ENCODE assay signal across 11 cellular contexts in genomic region chr6:68575765-68576439, GRCh38. TPM values are rescaled to one million over a fixed set of nuclear protein-coding genes. Genes with fewer than 3 reads are reported as not detected.
DNase-seq lines count a peak whose midpoint lies in the region; ATAC-seq and TF ChIP-seq lines count a peak whose summit lies in the region.
"Had no signal": no experiment of that assay in that cellular context is flagged by ENCODE, and none has a peak within 500 bp of the region (broad histone marks: within the 10 kb centered on the region; RNA-seq: fewer than 3 reads in every experiment).

No MANE protein-coding gene starts in this region.

- no peak overlapping the region for H3K4me2 ChIP-seq in fibroblast of lung (ENCODE audit: extremely low read depth, insufficient read depth, low read length)

- H3K4me3 ChIP-seq in fibroblast of lung (replicated peaks in 1 of 4; ENCODE audit: control extremely low read depth in 1 of 4, insufficient read depth in 1 of 4, low read depth in 3 of 4, low read length in 4 of 4): peak overlapping the region in 1 of 4 experiments; percentile 29

- no peak for TF ChIP-seq CTCF in fibroblast of lung (conservative IDR thresholded peaks at IDR 0.05 in 1 of 2, IDR thresholded peaks at IDR 0.05 in 1 of 2; ENCODE audit: low read depth in 1 of 2, low read length in 2 of 2)
- TF ChIP-seq CTCF in osteocyte (IDR thresholded peaks at IDR 0.05): no peak

- no peaks in the 10 kb centered on the region for H3K36me3 ChIP-seq in fibroblast of lung (ENCODE audit: control insufficient read depth, insufficient read depth, low read length)

- H3K27me3 ChIP-seq in fibroblast of lung (ENCODE audit: control insufficient read depth, insufficient read depth, low read length): no peaks in the 10 kb centered on the region

- H3K4me1 ChIP-seq in fibroblast of lung (ENCODE audit: control insufficient read depth, extremely low read depth, insufficient read depth, low read length): no peaks in the 10 kb centered on the region

- in situ Hi-C loops in G401 (cut with HindIII; ENCODE audit: low sequenced_read_pairs): no loop called here

- H3K27ac ChIP-seq in fibroblast of lung (ENCODE audit: insufficient read depth, low read length): no peak overlapping the region

- H4K20me1 ChIP-seq in fibroblast of lung (ENCODE audit: control insufficient read depth, extremely low read depth, insufficient read depth, low read length): no peaks in the 10 kb centered on the region

- no peak overlapping the region for H3K27ac Mint-ChIP-seq in osteocyte (ENCODE audit: unreplicated experiment)
- H3K27ac Mint-ChIP-seq in T-helper 17 cell: no peak overlapping the region
- H3K27ac Mint-ChIP-seq: activated CD8-positive, alpha-beta T cell treated with anti-CD3 and anti-CD28 coated beads for 36 hours had no signal

- ATAC-seq in T-helper 17 cell: no peak
- no peak for ATAC-seq in HG02798 (IDR thresholded peaks at IDR 0.05; ENCODE audit: poor library complexity, unreplicated experiment)
- ATAC-seq: activated CD8-positive, alpha-beta T cell treated with anti-CD3 and anti-CD28 coated beads for 36 hours had no signal

- peak; percentile 86 for DNase-seq in G401 (ENCODE audit: low spot score)
- DNase-seq in NCI-H2171 treated with DMSO at 0.1 percent for 48 hours (lab: John Stamatoyannopoulos, UW): peak; percentile 36
- DNase-seq in fibroblast of lung (ENCODE audit: low read depth in 2 of 2): peak; percentile 13 to 41
- no peak for DNase-seq in osteocyte (ENCODE audit: extremely low spot score, unreplicated experiment)
- DNase-seq in T-helper 17 cell: no peak
- no peak for DNase-seq in central memory CD4-positive, alpha-beta T cell
- no peak for DNase-seq in middle frontal gyrus (ENCODE audit: extremely low spot score, low spot score)
- DNase-seq: activated CD8-positive, alpha-beta T cell treated with anti-CD3 and anti-CD28 coated beads for 36 hours; NCI-H524 had no signal

- no peaks in the 10 kb centered on the region for H3K79me2 ChIP-seq in fibroblast of lung (ENCODE audit: control insufficient read depth, insufficient read depth, low read length)

- H2AFZ ChIP-seq in fibroblast of lung (ENCODE audit: low read length): no peak overlapping the region

- no peak overlapping the region for H3K9ac ChIP-seq in fibroblast of lung (ENCODE audit: insufficient read depth, low read length)

- H3K9me3 ChIP-seq in fibroblast of lung (ENCODE audit: control insufficient read depth, insufficient read depth, low read depth, low read length) (no peaks in the 10 kb centered on the region), T-helper 17 cell (ENCODE audit: control insufficient read depth, low read length, poor library complexity, severe bottlenecking) (no peaks in the 10 kb centered on the region)

- H3K36me3 Mint-ChIP-seq in osteocyte (ENCODE audit: unreplicated experiment): no peaks in the 10 kb centered on the region
- no peaks in the 10 kb centered on the region for H3K36me3 Mint-ChIP-seq in T-helper 17 cell (ENCODE audit: low read depth)

- H3K27me3 Mint-ChIP-seq in osteocyte (ENCODE audit: unreplicated experiment) (peaks cover 34% of the 10 kb centered on the region), T-helper 17 cell (no peaks in the 10 kb centered on the region)
- H3K27me3 Mint-ChIP-seq: activated CD8-positive, alpha-beta T cell treated with anti-CD3 and anti-CD28 coated beads for 36 hours had no signal

- H3K4me1 Mint-ChIP-seq in osteocyte (ENCODE audit: unreplicated experiment) (peaks cover 7% of the 10 kb centered on the region), T-helper 17 cell (no peaks in the 10 kb centered on the region)

- H3K4me3 Mint-ChIP-seq in osteocyte (ENCODE audit: unreplicated experiment) (peak overlapping the region; percentile 54), T-helper 17 cell (no peak overlapping the region)
- H3K4me3 Mint-ChIP-seq: activated CD8-positive, alpha-beta T cell treated with anti-CD3 and anti-CD28 coated beads for 36 hours had no signal

- H3K9me3 Mint-ChIP-seq in osteocyte (ENCODE audit: unreplicated experiment): peaks cover 7% of the 10 kb centered on the region

RNA-seq across cellular contexts. Expression of gene ADGRB3, which starts 59.2 kb away (rescaled TPM):
- not detected in 2 replicates for total RNA-seq in G401 (2014; rRNA removed; shearing (Covaris generic))
- total RNA-seq in fibroblast of lung (0.33 and 0.77 TPM in 2 replicates), osteocyte (8.8 and 8.9 TPM in 2 replicates), T-helper 17 cell (not detected)
- polyA plus RNA-seq in fibroblast of lung: 0.01 TPM in 1 of 2 replicates, not detected in the other
- not detected in 2 replicates for polyA plus RNA-seq in fibroblast of lung (2012)
- polyA minus RNA-seq in fibroblast of lung (ENCODE audit: low replicate concordance): not detected in 2 replicates
- total RNA-seq: activated CD8-positive, alpha-beta T cell treated with anti-CD3 and anti-CD28 coated beads for 36 hours; pulmonary artery endothelial cell had no signal

Comparison
In these comparisons a context has a peak if more than half of its experiments do, and no peak if none do; other contexts are left out.
1. DNase-seq: peak in G401 (single experiment), NCI-H2171 treated with DMSO at 0.1 percent for 48 hours (single experiment) and fibroblast of lung (2 of 2); none in osteocyte (single experiment), T-helper 17 cell (0 of 3), central memory CD4-positive, alpha-beta T cell (single experiment) and middle frontal gyrus (single experiment).